In the genomic region with DNA sequence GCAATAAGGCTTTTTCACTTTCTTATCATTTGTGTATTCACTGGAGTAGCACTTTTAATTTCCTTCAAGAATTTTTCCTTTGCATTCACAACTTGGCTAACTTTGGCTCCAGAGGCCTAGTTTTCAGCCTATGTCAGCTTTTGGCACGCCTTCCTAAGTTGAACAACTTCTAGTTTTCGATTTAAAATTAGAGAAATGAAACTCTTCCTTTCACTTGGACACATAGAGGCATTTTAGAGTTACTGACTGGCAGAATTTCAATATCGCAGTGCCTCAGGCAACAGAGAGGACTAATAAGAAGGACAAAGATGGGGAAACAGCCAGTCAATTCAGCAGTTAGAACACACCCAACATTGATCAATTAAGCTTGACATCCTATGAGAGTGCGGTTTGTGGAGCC, we compare ENCODE assay signal across 26 cellular contexts.
"Had no signal": no experiment of that assay in that cellular context is flagged by ENCODE, and none has a peak within 500 bp of the region (broad histone marks: within the 10 kb centered on the region; RNA-seq: fewer than 3 reads in every experiment).

No MANE protein-coding gene starts in this region.

- H3K27ac ChIP-seq: coronary artery, epithelial cell of prostate, heart right ventricle, parathyroid adenoma, thoracic aorta had no signal

- DNase-seq: activated B cell treated with CpG ODN at 0.5 μM for 24 hours; activated CD4-positive, alpha-beta T cell treated with anti-CD3 and anti-CD28 coated beads for 36 hours; activated CD4-positive, alpha-beta T cell treated with anti-CD3 and anti-CD28 coated beads, Interleukin-2, amount 50 U/mL, for 48 hours; activated effector memory CD4-positive, alpha-beta T cell treated with Interleukin-2 at 50 U/mL for 16 hours; activated naive CD4-positive, alpha-beta T cell treated with anti-CD3 and anti-CD28 coated beads, Interleukin-2, amount 10 ng/mL, durations not matched to agents 7 days and 5 days; activated T-cell treated with anti-CD3 and anti-CD28 coated beads, Interleukin-2, amount 50 U/mL, for 72 hours; amygdala; cerebellar nuclear complex; endodermal cell; heart right ventricle; left colon; mesenchymal stem cell; nephron progenitor cell; nucleus accumbens; small intestine; stimulated activated CD4-positive, alpha-beta T cell treated with anti-CD3 and anti-CD28 coated beads, Interleukin-2, amount 100 ng/mL, for 48 hours; stimulated activated CD8-positive, alpha-beta memory T cell treated with anti-CD3 and anti-CD28 coated beads, Interleukin-4, amount 100 ng/mL, for 48 hours; stimulated activated naive B cell treated with anti-CD40 and anti-IgM and Interleukin-4, amounts not matched to agents 10 μg/mL and 1 μg/mL and 100 μg/mL, for 72 hours; T1000 had no signal

- H2AFZ ChIP-seq: parathyroid adenoma had no signal

- H3K36me3 ChIP-seq: heart right ventricle, thoracic aorta had no signal

- H3K4me1 ChIP-seq: heart right ventricle, parathyroid adenoma had no signal

- ATAC-seq: activated CD4-positive, alpha-beta T cell treated with anti-CD3 and anti-CD28 coated beads for 36 hours; activated T-cell treated with anti-CD3 and anti-CD28 coated beads, Interleukin-2, amount 50 U/mL, for 72 hours; heart right ventricle; left colon; mucosa of descending colon; sciatic nerve; stimulated activated naive B cell treated with anti-CD40 and anti-IgM and Interleukin-4, amounts not matched to agents 10 μg/mL and 1 μg/mL and 100 μg/mL, for 72 hours had no signal

- H3K4me3 ChIP-seq: coronary artery, heart right ventricle, mucosa of descending colon, thoracic aorta had no signal

- H3K79me2 ChIP-seq: parathyroid adenoma had no signal

- H3K9ac ChIP-seq: parathyroid adenoma had no signal

- FAIRE-seq: keratinocyte, small intestine had no signal

- H3K27me3 ChIP-seq: heart right ventricle had no signal

- H3K9me3 ChIP-seq: heart right ventricle, mucosa of descending colon, thoracic aorta had no signal
